Comparison of ENCODE assay signal across 9 cellular contexts in the genomic region with DNA sequence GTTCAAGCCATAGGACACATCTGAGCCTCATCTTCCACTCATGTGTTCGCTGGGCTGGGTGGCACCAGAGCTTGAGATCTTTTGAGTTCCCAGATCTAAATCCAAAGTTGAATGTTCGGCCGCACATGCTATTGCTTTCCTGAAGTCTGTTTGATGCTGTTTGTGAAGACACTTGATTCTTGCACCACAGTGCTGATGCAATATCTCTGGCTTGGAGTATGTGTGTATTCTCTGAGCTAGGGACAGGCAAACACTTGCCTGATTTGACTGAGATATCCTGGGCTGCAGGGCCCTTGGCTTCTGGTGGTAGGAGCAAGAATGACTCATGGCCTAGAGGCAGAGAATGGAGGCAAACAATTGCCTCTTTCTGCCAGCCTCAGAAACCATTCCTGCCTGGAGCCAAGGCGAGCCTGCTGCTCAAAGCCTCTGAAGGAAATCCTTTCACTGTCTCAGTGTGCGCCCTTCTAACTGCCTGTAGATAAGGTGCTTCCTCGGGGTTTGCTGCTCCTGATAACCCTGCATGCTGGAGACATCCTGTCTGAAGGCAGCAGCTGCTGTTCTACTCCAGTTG.
DNase-seq lines count a peak whose midpoint lies in the region; ATAC-seq lines count a peak whose summit lies in the region.
"Had no signal": no experiment of that assay in that cellular context is flagged by ENCODE, and none has a peak within 500 bp of the region (broad histone marks: within the 10 kb centered on the region; RNA-seq: fewer than 3 reads in every experiment).

No MANE protein-coding gene starts in this region.

- H4K5ac ChIP-seq in mesendoderm (ENCODE audit: low read length): no peak overlapping the region

- H3K4me3 ChIP-seq in MG63: no peak overlapping the region
- H3K4me3 ChIP-seq in mesendoderm (ENCODE audit: low read length): no peak overlapping the region

- no peak overlapping the region for H3K4me2 ChIP-seq in mesendoderm (ENCODE audit: low read length)

- peak overlapping the region; percentile 0 for H3K9ac ChIP-seq in mesendoderm (ENCODE audit: low read length)

- H3K36me3 ChIP-seq in MG63 (no peaks in the 10 kb centered on the region), mesendoderm (ENCODE audit: control insufficient read depth, insufficient read depth, low read length) (no peaks in the 10 kb centered on the region)

- peak; percentile 25 for DNase-seq in A172 (ENCODE audit: low spot score)
- DNase-seq in MG63: peak; percentile 89
- DNase-seq in dermis blood vessel endothelial cell: peak; percentile 92
- peak; percentile 96 for DNase-seq in mesendoderm
- DNase-seq in NCI-H128 (lab: John Stamatoyannopoulos, UW; ENCODE audit: unreplicated experiment): no peak
- DNase-seq in activated CD4-positive, alpha-beta T cell treated with anti-CD3 and anti-CD28 coated beads for 1 hour: no peak
- no peak for DNase-seq in GDM1 (lab: John Stamatoyannopoulos, UW)
- DNase-seq: CD8-positive, alpha-beta memory T cell had no signal

- peaks cover 26% of the 10 kb centered on the region for H3K4me1 ChIP-seq in mesendoderm (ENCODE audit: control insufficient read depth, low read depth, low read length)

- no peaks in the 10 kb centered on the region for H3K79me1 ChIP-seq in mesendoderm (ENCODE audit: low read length)

- H3K27me3 ChIP-seq in MG63 (no peaks in the 10 kb centered on the region), mesendoderm (ENCODE audit: insufficient read depth, low read length, poor library complexity) (no peaks in the 10 kb centered on the region)

- H3K27ac ChIP-seq in mesendoderm (ENCODE audit: low read depth, low read length): peak overlapping the region; percentile 79

- H4K8ac ChIP-seq in mesendoderm (ENCODE audit: low read depth, low read length): no peak overlapping the region

- no CpG with 5 or more reads among the region's 6 CpGs for WGBS in mesendoderm (ENCODE audit: extremely low coverage, insufficient coverage, low lambda C conversion rate)

- H2BK120ac ChIP-seq in mesendoderm (ENCODE audit: low read depth, low read length): peak overlapping the region; percentile 5

- H2AK5ac ChIP-seq in mesendoderm (ENCODE audit: low read length): peak overlapping the region; percentile 46

- H3K23ac ChIP-seq in mesendoderm (ENCODE audit: low read length): no peak overlapping the region

- H2BK15ac ChIP-seq in mesendoderm (replicated peaks; ENCODE audit: low read depth): no peak overlapping the region

- peak overlapping the region; percentile 71 for H3K4ac ChIP-seq in mesendoderm (ENCODE audit: low read depth, low read length)

- no peaks in the 10 kb centered on the region for H3K79me2 ChIP-seq in mesendoderm (ENCODE audit: control insufficient read depth, insufficient read depth, low read length)

- no peaks in the 10 kb centered on the region for H3K9me3 ChIP-seq in MG63

- ATAC-seq in HG03520 (IDR thresholded peaks at IDR 0.05; ENCODE audit: unreplicated experiment): no peak

- peak overlapping the region; percentile 81 for H3K18ac ChIP-seq in mesendoderm (ENCODE audit: low read length)

- peak overlapping the region; percentile 47 for H3K56ac ChIP-seq in mesendoderm (ENCODE audit: low read length)

- H2BK5ac ChIP-seq in mesendoderm (ENCODE audit: low read length): peak overlapping the region; percentile 95

Comparison
In these comparisons a context has a peak if more than half of its experiments do, and no peak if none do; other contexts are left out.
1. DNase-seq: peak in A172 (single experiment), MG63 (single experiment), dermis blood vessel endothelial cell (single experiment) and mesendoderm (single experiment); none in NCI-H128 (single experiment), activated CD4-positive, alpha-beta T cell treated with anti-CD3 and anti-CD28 coated beads for 1 hour (single experiment) and GDM1 (single experiment).